25 cellular contexts compared by ENCODE assay signal in the genomic region with DNA sequence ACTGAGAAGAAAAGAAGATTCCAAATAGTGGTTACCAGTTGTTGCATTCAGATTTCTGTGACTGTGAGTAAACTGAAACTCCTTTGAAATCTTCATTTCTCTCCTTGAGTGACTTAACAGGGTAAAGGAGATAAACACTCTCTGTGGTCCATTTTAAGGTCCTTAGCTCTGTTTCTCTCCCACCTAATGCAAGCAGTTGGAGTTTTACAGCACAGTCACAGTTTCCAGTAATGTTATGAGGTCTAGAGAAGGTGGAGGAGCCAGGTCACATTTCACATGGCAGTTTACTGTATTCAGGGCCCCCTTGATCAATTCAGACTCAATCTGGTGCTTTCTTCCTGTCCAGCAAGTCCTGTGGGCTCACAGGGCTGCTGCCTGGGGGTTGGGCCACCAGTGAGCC. TPM values are rescaled to one million over a fixed set of nuclear protein-coding genes. Genes with fewer than 3 reads are reported as not detected.
"Had no signal": no experiment of that assay in that cellular context is flagged by ENCODE, and none has a peak within 500 bp of the region (broad histone marks: within the 10 kb centered on the region; RNA-seq: fewer than 3 reads in every experiment).

No MANE protein-coding gene starts in this region.

- DNase-seq: activated CD4-positive, alpha-beta T cell treated with anti-CD3 and anti-CD28 coated beads for 48 hours; activated CD8-positive, alpha-beta memory T cell treated with anti-CD3 and anti-CD28 coated beads for 24 hours; activated CD8-positive, alpha-beta memory T cell treated with anti-CD3 and anti-CD28 coated beads, Interleukin-2, amount 50 U/mL, for 4 hours; central memory CD4-positive, alpha-beta T cell; dermis blood vessel endothelial cell; effector CD8-positive, alpha-beta T cell; foreskin melanocyte; kidney; lower lobe of right lung; naive B cell; occipital lobe; posterior cingulate gyrus; retina; sigmoid colon; SJCRH30; stimulated activated CD4-positive, alpha-beta T cell treated with anti-CD3 and anti-CD28 coated beads, Interleukin-15, amount 100 ng/mL, for 24 hours; stimulated activated naive CD4-positive, alpha-beta T cell treated with Interleukin-2 at 50 U/mL for 16 hours; T-helper 9 cell; tibial artery had no signal

- H3K27ac ChIP-seq: ascending aorta, lower lobe of right lung, sigmoid colon, SJCRH30, tibial artery had no signal

- H3K4me3 Mint-ChIP-seq: naive B cell had no signal

- H3K9me3 Mint-ChIP-seq: naive B cell had no signal

- H3K4me1 Mint-ChIP-seq: naive B cell had no signal

- H3K27me3 Mint-ChIP-seq: naive B cell had no signal

- ATAC-seq: esophagus mucosa, lower lobe of right lung had no signal

RNA-seq across cellular contexts. Expression of a gene that starts 32.2 kb away (rescaled TPM):
- total RNA-seq: ascending aorta; dermis blood vessel endothelial cell; esophagus mucosa; lower lobe of right lung; mesenteric fat pad; occipital lobe; sigmoid colon; SJCRH30; smooth muscle cell; T-helper 1 cell treated with Interleukin-12 subunit alpha and Interleukin-12 subunit beta and Interleukin-4 antibody, amounts not matched to agents 30 ng/mL and 1 ng/mL, for 36 hours; ureter had no signal
